In the genomic region with DNA sequence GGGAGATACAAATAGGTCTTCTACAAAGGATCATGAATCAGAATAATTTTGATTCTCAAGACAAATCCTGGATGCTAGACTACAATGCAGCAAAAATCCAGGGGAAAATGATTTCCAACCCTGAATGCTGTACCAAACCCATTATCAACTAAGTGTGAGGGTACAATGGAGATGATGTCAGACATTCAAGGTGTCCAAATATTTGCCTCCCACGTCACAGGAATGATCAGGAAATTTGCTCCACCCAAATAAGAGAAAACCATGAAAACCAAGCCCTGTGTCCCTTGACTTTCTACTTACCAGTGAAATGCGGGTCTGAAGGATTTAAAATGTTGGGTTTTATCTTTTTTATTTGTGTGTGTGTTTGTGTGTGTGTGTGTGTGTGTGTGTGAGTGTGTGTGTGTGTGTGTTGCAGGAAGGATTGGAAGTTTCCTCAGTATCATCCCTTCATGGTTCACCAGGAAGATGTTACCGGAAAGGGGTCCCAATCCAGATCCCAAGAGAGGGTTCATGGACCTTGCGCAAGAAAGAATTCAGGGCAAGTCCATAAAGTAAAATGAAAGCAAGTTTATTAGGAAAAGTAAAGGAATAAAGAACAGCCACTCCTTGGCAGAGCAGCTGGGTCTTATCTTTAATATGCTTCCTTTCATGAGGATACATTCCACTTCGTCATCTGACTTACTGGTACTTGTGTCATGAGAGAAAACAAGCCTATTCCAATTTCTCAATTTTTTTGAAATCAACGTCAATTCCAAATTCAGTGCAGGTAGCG, we compare ENCODE assay signal across 22 cellular contexts.
A peak's percentile ranks its signal among the peaks of the same experiment; 100 is the strongest.
DNase-seq lines count a peak whose midpoint lies in the region; ATAC-seq and TF ChIP-seq lines count a peak whose summit lies in the region.
"Had no signal": no experiment of that assay in that cellular context is flagged by ENCODE, and none has a peak within 500 bp of the region (broad histone marks: within the 10 kb centered on the region; RNA-seq: fewer than 3 reads in every experiment).

No MANE protein-coding gene starts in this region.

- no peak overlapping the region for H3K27ac ChIP-seq in gastroesophageal sphincter
- H3K27ac ChIP-seq in ovary = peak overlapping the region in 1 of 2 donors; percentile 52
- H3K27ac ChIP-seq: C4-2B, foreskin keratinocyte, parathyroid adenoma, suprapubic skin had no signal

- TF ChIP-seq POLR2A in gastroesophageal sphincter (IDR thresholded peaks at IDR 0.05) = no peak
- TF ChIP-seq POLR2A in ovary (IDR thresholded peaks at IDR 0.05) = no peak

- no peaks in the 10 kb centered on the region for H3K9me3 Mint-ChIP-seq in osteocyte (ENCODE audit: unreplicated experiment)
- H3K9me3 Mint-ChIP-seq: activated naive CD4-positive, alpha-beta T cell treated with anti-CD3 and anti-CD28 coated beads for 36 hours; central memory CD8-positive, alpha-beta T cell had no signal

- no peak overlapping the region for H3K4me3 Mint-ChIP-seq in osteocyte (ENCODE audit: unreplicated experiment)
- H3K4me3 Mint-ChIP-seq: activated naive CD4-positive, alpha-beta T cell treated with anti-CD3 and anti-CD28 coated beads for 36 hours; central memory CD8-positive, alpha-beta T cell; naive thymus-derived CD4-positive, alpha-beta T cell; stimulated activated memory B cell treated with anti-CD40 and anti-IgM and Interleukin-4, amounts not matched to agents 10 μg/mL and 1 μg/mL and 100 μg/mL, for 72 hours had no signal

- H3K4me3 ChIP-seq in gastroesophageal sphincter = no peak overlapping the region
- H3K4me3 ChIP-seq in ovary = no peak overlapping the region
- H3K4me3 ChIP-seq: suprapubic skin had no signal

- H3K27me3 ChIP-seq in gastroesophageal sphincter = no peaks in the 10 kb centered on the region
- H3K27me3 ChIP-seq in ovary = no peaks in the 10 kb centered on the region
- H3K27me3 ChIP-seq: foreskin keratinocyte, suprapubic skin had no signal

- 64 to 78% methylated on average over 4 to 5 of the region's 7 CpGs for WGBS in gastroesophageal sphincter (ENCODE audit: low coverage in 1 of 2), 2 donors
- 33 to 38% (median 36%) methylated on average over 7 of the region's 7 CpGs for WGBS in ovary, 3 donors

- DNase-seq in DMS53 (lab: John Stamatoyannopoulos, UW) (peak; percentile 77), NCI-H226 (peak; percentile 26), ovary (peak in 1 of 5 donors; percentile 54), osteocyte (ENCODE audit: extremely low spot score, unreplicated experiment) (no peak), SW 1271 (lab: John Stamatoyannopoulos, UW) (no peak), NCI-H1092 (lab: John Stamatoyannopoulos, UW) (no peak)
- DNase-seq: activated naive CD4-positive, alpha-beta T cell treated with anti-CD3 and anti-CD28 coated beads for 36 hours; activated T-cell treated with anti-CD3 and anti-CD28 coated beads, Interleukin-2, amount 50 U/mL, for 1 hour; Calu3; foreskin keratinocyte; mesendoderm; naive thymus-derived CD4-positive, alpha-beta T cell; NCI-H1105 treated with DMSO at 0.1 percent for 48 hours; NCI-H526 treated with DMSO at 0.1 percent for 48 hours; T1000 had no signal

- no peak for TF ChIP-seq EP300 in gastroesophageal sphincter (IDR thresholded peaks at IDR 0.05)
- peak; percentile 42 for TF ChIP-seq EP300 in ovary (IDR thresholded peaks at IDR 0.05)

- H3K36me3 ChIP-seq in gastroesophageal sphincter = no peaks in the 10 kb centered on the region
- no peaks in the 10 kb centered on the region for H3K36me3 ChIP-seq in ovary
- H3K36me3 ChIP-seq: suprapubic skin had no signal

- H3K4me1 ChIP-seq in gastroesophageal sphincter (no peaks in the 10 kb centered on the region), ovary (ENCODE audit: insufficient read depth) (peaks cover 2% of the 10 kb centered on the region)
- H3K4me1 ChIP-seq: foreskin keratinocyte, parathyroid adenoma, suprapubic skin had no signal

- H3K9me3 ChIP-seq in gastroesophageal sphincter (no peaks in the 10 kb centered on the region), ovary (no peaks in the 10 kb centered on the region)
- H3K9me3 ChIP-seq: suprapubic skin had no signal

- peaks cover 2% of the 10 kb centered on the region for H3K36me3 Mint-ChIP-seq in osteocyte (ENCODE audit: unreplicated experiment)
- H3K36me3 Mint-ChIP-seq: naive thymus-derived CD4-positive, alpha-beta T cell; stimulated activated memory B cell treated with anti-CD40 and anti-IgM and Interleukin-4, amounts not matched to agents 10 μg/mL and 1 μg/mL and 100 μg/mL, for 72 hours had no signal

- no peak overlapping the region for H3K27ac Mint-ChIP-seq in osteocyte (ENCODE audit: unreplicated experiment)
- H3K27ac Mint-ChIP-seq: activated naive CD4-positive, alpha-beta T cell treated with anti-CD3 and anti-CD28 coated beads for 36 hours; stimulated activated memory B cell treated with anti-CD40 and anti-IgM and Interleukin-4, amounts not matched to agents 10 μg/mL and 1 μg/mL and 100 μg/mL, for 72 hours had no signal

- H3K4me1 Mint-ChIP-seq in osteocyte (ENCODE audit: unreplicated experiment) = no peaks in the 10 kb centered on the region
- H3K4me1 Mint-ChIP-seq: central memory CD8-positive, alpha-beta T cell had no signal

- ATAC-seq in gastroesophageal sphincter = peak; percentile 39
- no peak for ATAC-seq in GM21825 (IDR thresholded peaks at IDR 0.05; ENCODE audit: unreplicated experiment)
- ATAC-seq: foreskin keratinocyte; naive thymus-derived CD4-positive, alpha-beta T cell; stimulated activated memory B cell treated with anti-CD40 and anti-IgM and Interleukin-4, amounts not matched to agents 10 μg/mL and 1 μg/mL and 100 μg/mL, for 72 hours had no signal

- intact Hi-C loops in ovary (cut with DNase I) = no loop called here

- TF ChIP-seq CTCF in gastroesophageal sphincter (IDR thresholded peaks at IDR 0.05) = no peak
- TF ChIP-seq CTCF in ovary (IDR thresholded peaks at IDR 0.05) = no peak
- TF ChIP-seq CTCF in osteocyte (IDR thresholded peaks at IDR 0.05) = no peak

- peaks cover 32% of the 10 kb centered on the region for H3K27me3 Mint-ChIP-seq in osteocyte (ENCODE audit: unreplicated experiment)

Comparison
In these comparisons a context has a peak if more than half of its experiments do, and no peak if none do; other contexts are left out.
1. DNase-seq: peak in DMS53 (single experiment) and NCI-H226 (single experiment); none in osteocyte (single experiment), SW 1271 (0 of 2) and NCI-H1092 (single experiment).